ENCODE assay signal across 9 cellular contexts in genomic region chr5:10635861-10636350, GRCh38.
DNase-seq lines count a peak whose midpoint lies in the region; ATAC-seq and TF ChIP-seq lines count a peak whose summit lies in the region.
"Had no signal": no experiment of that assay in that cellular context is flagged by ENCODE, and none has a peak within 500 bp of the region (broad histone marks: within the 10 kb centered on the region; RNA-seq: fewer than 3 reads in every experiment).

No MANE protein-coding gene starts in this region.

- WGBS in spleen, 5 donors, result 57 to 73% (median 66%) methylated on average over 8 to 11 of the region's 11 CpGs
- 64 to 77% methylated on average over 11 of the region's 11 CpGs for WGBS in aorta, 2 donors

- H3K9me3 ChIP-seq in spleen (peaks cover 0 to 7% (median 0%) of the 10 kb centered on the region in 8 donors), ascending aorta (no peaks in the 10 kb centered on the region), aorta (ENCODE audit: control insufficient read depth, low read length) (no peaks in the 10 kb centered on the region)

- CTCF ChIA-PET in activated CD8-positive, alpha-beta memory T cell treated with anti-CD3 and anti-CD28 coated beads, Interleukin-2, amount 10 ng/mL, durations not matched to agents 7 days and 5 days (lab: Charles Lee), result interaction anchor here (1.0 to 1.8 kb wide), 3 partner anchors 8 to 59 kb away, joined by 3 to 9 read pairs (median 3); no protein-coding TSS in a partner anchor

- H3K27me3 ChIP-seq in spleen (replicated peaks in 1 of 7) (no peaks in the 10 kb centered on the region), ascending aorta (no peaks in the 10 kb centered on the region), aorta (ENCODE audit: control insufficient read depth in 1 of 2, insufficient read depth in 2 of 2, low read length in 1 of 2) (no peaks in the 10 kb centered on the region)

- H3K27me3 Mint-ChIP-seq in activated CD8-positive, alpha-beta memory T cell treated with anti-CD3 and anti-CD28 coated beads, Interleukin-2, amount 10 ng/mL, durations not matched to agents 7 days and 5 days, result no peaks in the 10 kb centered on the region
- peaks cover 6% of the 10 kb centered on the region for H3K27me3 Mint-ChIP-seq in activated T-cell treated with anti-CD3 and anti-CD28 coated beads, Interleukin-2, amount 50 U/mL, for 72 hours (ENCODE audit: low read depth)

- H3K27ac Mint-ChIP-seq in activated CD8-positive, alpha-beta memory T cell treated with anti-CD3 and anti-CD28 coated beads, Interleukin-2, amount 10 ng/mL, durations not matched to agents 7 days and 5 days, result peak overlapping the region; percentile 99
- H3K27ac Mint-ChIP-seq in activated T-cell treated with anti-CD3 and anti-CD28 coated beads, Interleukin-2, amount 50 U/mL, for 72 hours, result peak overlapping the region; percentile 96

- H3K9me3 Mint-ChIP-seq in activated CD8-positive, alpha-beta memory T cell treated with anti-CD3 and anti-CD28 coated beads, Interleukin-2, amount 10 ng/mL, durations not matched to agents 7 days and 5 days (ENCODE audit: low read depth), result peaks cover 10% of the 10 kb centered on the region
- H3K9me3 Mint-ChIP-seq in activated T-cell treated with anti-CD3 and anti-CD28 coated beads, Interleukin-2, amount 50 U/mL, for 72 hours, result peaks cover 0 to 10% of the 10 kb centered on the region in 2 donors

- peak overlapping the region; percentile 75 for H3K4me3 Mint-ChIP-seq in activated CD8-positive, alpha-beta memory T cell treated with anti-CD3 and anti-CD28 coated beads, Interleukin-2, amount 10 ng/mL, durations not matched to agents 7 days and 5 days
- H3K4me3 Mint-ChIP-seq in activated T-cell treated with anti-CD3 and anti-CD28 coated beads, Interleukin-2, amount 50 U/mL, for 72 hours, result peak overlapping the region; percentile 74 to 96

- peak; percentile 46 for DNase-seq in activated CD8-positive, alpha-beta memory T cell treated with anti-CD3 and anti-CD28 coated beads, Interleukin-2, amount 10 ng/mL, durations not matched to agents 7 days and 5 days
- no peak for DNase-seq in activated CD8-positive, alpha-beta memory T cell treated with anti-CD3 and anti-CD28 coated beads, Interleukin-2, amount 50 U/mL, for 48 hours
- DNase-seq in activated T-cell treated with anti-CD3 and anti-CD28 coated beads, Interleukin-2, amount 50 U/mL, for 72 hours, result peak; percentile 33 to 52
- DNase-seq in spleen, result no peak
- DNase-seq in ascending aorta (ENCODE audit: low spot score in 2 of 2), result no peak
- DNase-seq in NCI-H1092 treated with DMSO at 0.1 percent for 48 hours (lab: John Stamatoyannopoulos, UW), result no peak
- no peak for DNase-seq in aorta
- DNase-seq: T-helper 9 cell had no signal

- no peak for ATAC-seq in activated CD8-positive, alpha-beta memory T cell treated with anti-CD3 and anti-CD28 coated beads, Interleukin-2, amount 10 ng/mL, durations not matched to agents 7 days and 5 days
- ATAC-seq in HG02642 (IDR thresholded peaks at IDR 0.05; ENCODE audit: poor library complexity, unreplicated experiment) (peak; percentile 3), aorta (ENCODE audit: low FRiP score) (no peak)
- ATAC-seq in activated T-cell treated with anti-CD3 and anti-CD28 coated beads, Interleukin-2, amount 50 U/mL, for 72 hours (replicated peaks in 1 of 2), result peak; percentile 16 to 19

- H3K36me3 ChIP-seq in spleen (peaks cover 0 to 15% (median 4%) of the 10 kb centered on the region in 6 donors), ascending aorta (no peaks in the 10 kb centered on the region), aorta (ENCODE audit: control insufficient read depth in 1 of 2, insufficient read depth in 2 of 2, low read length in 1 of 2) (no peaks in the 10 kb centered on the region)

- TF ChIP-seq CTCF in spleen (IDR thresholded peaks at IDR 0.05 in 8 of 11, conservative IDR thresholded peaks at IDR 0.05 in 3 of 11) (no peak), ascending aorta (IDR thresholded peaks at IDR 0.05) (no peak)

- peak overlapping the region; percentile 20 to 86 (median 71) for H3K27ac ChIP-seq in spleen
- no peak overlapping the region for H3K27ac ChIP-seq in ascending aorta
- no peak overlapping the region for H3K27ac ChIP-seq in aorta (ENCODE audit: low read depth in 1 of 2, low read length in 2 of 2)

- H3K4me1 ChIP-seq in spleen (peaks cover 26 to 63% (median 54%) of the 10 kb centered on the region in 6 donors), ascending aorta (no peaks in the 10 kb centered on the region), aorta (ENCODE audit: control insufficient read depth in 1 of 2, insufficient read depth in 2 of 2, low read length in 2 of 2) (no peaks in the 10 kb centered on the region)

- peaks cover 18% of the 10 kb centered on the region for H3K36me3 Mint-ChIP-seq in activated CD8-positive, alpha-beta memory T cell treated with anti-CD3 and anti-CD28 coated beads, Interleukin-2, amount 10 ng/mL, durations not matched to agents 7 days and 5 days
- H3K36me3 Mint-ChIP-seq in activated T-cell treated with anti-CD3 and anti-CD28 coated beads, Interleukin-2, amount 50 U/mL, for 72 hours (ENCODE audit: insufficient read depth in 2 of 2), result peaks cover 0 to 11% of the 10 kb centered on the region in 2 donors

- intact Hi-C loops in spleen (cut with DNase I; ENCODE audit: low total_unique reads), result no loop called here
- intact Hi-C loops in ascending aorta (cut with DNase I), result no loop called here
- intact Hi-C loops in aorta (cut with DNase I), result no loop called here

- H3K4me3 ChIP-seq in spleen (peak overlapping the region in 1 of 8 donors; percentile 6), ascending aorta (no peak overlapping the region), aorta (ENCODE audit: low read length in 2 of 2) (no peak overlapping the region)

- H3K4me1 Mint-ChIP-seq in activated CD8-positive, alpha-beta memory T cell treated with anti-CD3 and anti-CD28 coated beads, Interleukin-2, amount 10 ng/mL, durations not matched to agents 7 days and 5 days, result peaks cover 65% of the 10 kb centered on the region
- peaks cover 60% of the 10 kb centered on the region for H3K4me1 Mint-ChIP-seq in activated T-cell treated with anti-CD3 and anti-CD28 coated beads, Interleukin-2, amount 50 U/mL, for 72 hours (ENCODE audit: low read depth)

- no peak for TF ChIP-seq POLR2A in spleen (IDR thresholded peaks at IDR 0.05)

Comparison
In these comparisons a context has a peak if more than half of its experiments do, and no peak if none do; other contexts are left out.
1. DNase-seq: peak in activated CD8-positive, alpha-beta memory T cell treated with anti-CD3 and anti-CD28 coated beads, Interleukin-2, amount 10 ng/mL, durations not matched to agents 7 days and 5 days (single experiment) and activated T-cell treated with anti-CD3 and anti-CD28 coated beads, Interleukin-2, amount 50 U/mL, for 72 hours (2 of 2); none in activated CD8-positive, alpha-beta memory T cell treated with anti-CD3 and anti-CD28 coated beads, Interleukin-2, amount 50 U/mL, for 48 hours (single experiment), spleen (single experiment), ascending aorta (0 of 2), NCI-H1092 treated with DMSO at 0.1 percent for 48 hours (single experiment) and aorta (0 of 2).
2. ATAC-seq: peak in HG02642 (single experiment) and activated T-cell treated with anti-CD3 and anti-CD28 coated beads, Interleukin-2, amount 50 U/mL, for 72 hours (2 of 2); none in activated CD8-positive, alpha-beta memory T cell treated with anti-CD3 and anti-CD28 coated beads, Interleukin-2, amount 10 ng/mL, durations not matched to agents 7 days and 5 days (single experiment) and aorta (single experiment).
3. H3K27ac ChIP-seq: peak in spleen (8 of 8); none in ascending aorta (0 of 2) and aorta (0 of 2).